Comparison of ENCODE assay signal across 25 cellular contexts in the genomic region with DNA sequence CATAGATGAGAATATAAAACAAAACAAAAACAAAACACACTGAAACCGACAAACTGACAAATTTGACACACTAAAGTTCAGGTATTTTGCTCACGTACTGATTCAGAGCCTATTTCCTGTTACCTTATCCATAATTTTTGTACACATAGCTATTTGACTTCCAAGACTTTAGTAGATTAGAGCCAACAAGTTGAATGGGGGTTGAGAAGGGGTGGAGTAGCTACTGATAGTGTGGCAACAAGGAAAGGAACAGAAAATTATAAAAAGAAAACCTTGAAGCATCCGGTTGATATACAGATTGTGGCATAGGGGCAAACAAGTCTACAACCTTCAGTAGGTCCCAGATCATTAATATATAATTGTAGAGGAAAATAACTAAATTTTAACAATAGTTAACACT.
DNase-seq lines count a peak whose midpoint lies in the region; ATAC-seq, FAIRE-seq and TF ChIP-seq lines count a peak whose summit lies in the region.
"Had no signal": no experiment of that assay in that cellular context is flagged by ENCODE, and none has a peak within 500 bp of the region (broad histone marks: within the 10 kb centered on the region; RNA-seq: fewer than 3 reads in every experiment).

No MANE protein-coding gene starts in this region.

- H3K9ac ChIP-seq in HepG2 (ENCODE audit: insufficient read depth, low read depth, low read length): no peak overlapping the region

- H3K27me3 ChIP-seq in right lobe of liver (no peaks in the 10 kb centered on the region), HepG2 (ENCODE audit: control insufficient read depth in 1 of 2, insufficient read depth in 2 of 2, low read length in 2 of 2) (no peaks in the 10 kb centered on the region)
- H3K27me3 ChIP-seq: BE2C, MG63 had no signal

- H3K4me3 Mint-ChIP-seq in activated B cell treated with CpG ODN at 0.5 μM for 24 hours: peak overlapping the region; percentile 19
- H3K4me3 Mint-ChIP-seq in naive B cell: peak overlapping the region in 7 of 8 donors; percentile 1 to 62 (median 27)
- H3K4me3 Mint-ChIP-seq in activated CD4-positive, alpha-beta T cell treated with anti-CD3 and anti-CD28 coated beads for 36 hours: no peak overlapping the region
- H3K4me3 Mint-ChIP-seq: GM23338, H9 had no signal

- peak overlapping the region in 2 of 3 donors; percentile 9 to 19 for H3K27ac ChIP-seq in right lobe of liver
- H3K27ac ChIP-seq in HepG2 (ENCODE audit: extremely low read length, insufficient read depth, low read length): no peak overlapping the region
- H3K27ac ChIP-seq: 22Rv1, RWPE1 had no signal

- TF ChIP-seq CTCF in right lobe of liver (IDR thresholded peaks at IDR 0.05): no peak
- no peak for TF ChIP-seq CTCF in HepG2 (CRISPR knock-in tag; IDR thresholded peaks at IDR 0.05)
- TF ChIP-seq CTCF in activated B cell treated with CpG ODN at 0.5 μM for 24 hours (IDR thresholded peaks at IDR 0.05): no peak

- no peaks in the 10 kb centered on the region for H3K27me3 Mint-ChIP-seq in activated B cell treated with CpG ODN at 0.5 μM for 24 hours
- no peaks in the 10 kb centered on the region for H3K27me3 Mint-ChIP-seq in naive B cell
- H3K27me3 Mint-ChIP-seq in activated CD4-positive, alpha-beta T cell treated with anti-CD3 and anti-CD28 coated beads for 36 hours: no peaks in the 10 kb centered on the region

- H3K4me1 Mint-ChIP-seq in activated B cell treated with CpG ODN at 0.5 μM for 24 hours (peaks cover 78% of the 10 kb centered on the region), naive B cell (peaks cover 36 to 73% (median 38%) of the 10 kb centered on the region in 3 donors)
- H3K4me1 Mint-ChIP-seq in activated CD4-positive, alpha-beta T cell treated with anti-CD3 and anti-CD28 coated beads for 36 hours: peaks cover 6% of the 10 kb centered on the region

- peak overlapping the region; percentile 85 for H3K27ac Mint-ChIP-seq in activated B cell treated with CpG ODN at 0.5 μM for 24 hours
- peak overlapping the region; percentile 88 to 97 (median 94) for H3K27ac Mint-ChIP-seq in naive B cell
- H3K27ac Mint-ChIP-seq in activated CD4-positive, alpha-beta T cell treated with anti-CD3 and anti-CD28 coated beads for 36 hours: no peak overlapping the region
- H3K27ac Mint-ChIP-seq: GM23338, H9 had no signal

- no peak for FAIRE-seq in HepG2 (lab: Jason Lieb, UNC)
- FAIRE-seq: HTR-8/SVneo had no signal

- TF ChIP-seq EP300 in HepG2 (IDR thresholded peaks at IDR 0.05; ENCODE audit: low read depth in 2 of 2, low read length in 2 of 2) (no peak), HepG2 (CRISPR knock-in tag; IDR thresholded peaks at IDR 0.05; ENCODE audit: borderline replicate concordance) (no peak)

- in situ Hi-C loops in HepG2 (cut with HindIII; ENCODE audit: extremely low pct_ligation_motif_present, low pct_unique_long_range_greater_than_20kb): no loop called here

- no peak overlapping the region for H2AFZ ChIP-seq in HepG2 (ENCODE audit: low read length)
- H2AFZ ChIP-seq: GM23338 had no signal

- H4K20me1 ChIP-seq in HepG2 (ENCODE audit: insufficient read depth, low read length): no peaks in the 10 kb centered on the region

- intact Hi-C loops in right lobe of liver (cut with DNase I): no loop called here
- intact Hi-C loops in HepG2 (cut with micrococcal nuclease; ENCODE audit: unreplicated experiment): no loop called here
- intact Hi-C loops in activated B cell treated with CpG ODN at 0.5 μM for 24 hours (cut with micrococcal nuclease): loop anchor here (5.0 kb wide), 1 partner anchor 808 kb away; a partner anchor contains a TSS
- intact Hi-C loops in activated CD4-positive, alpha-beta T cell treated with anti-CD3 and anti-CD28 coated beads for 36 hours (cut with DNase I, micrococcal nuclease): loop anchor here in 1 of 2 experiments (10.0 kb wide), 1 partner anchor 481 kb away; no protein-coding TSS in a partner anchor

- TF ChIP-seq POLR2A in right lobe of liver (IDR thresholded peaks at IDR 0.05) (no peak), HepG2 (IDR thresholded peaks at IDR 0.05; ENCODE audit: insufficient read depth in 1 of 2, low read depth in 2 of 2, low read length in 2 of 2) (no peak)

- H3K4me1 ChIP-seq in right lobe of liver (peaks cover 0 to 32% (median 8%) of the 10 kb centered on the region in 4 donors), HepG2 (ENCODE audit: insufficient read depth, low read length) (no peaks in the 10 kb centered on the region)
- H3K4me1 ChIP-seq: BE2C had no signal

- H3K9me3 ChIP-seq in right lobe of liver (no peaks in the 10 kb centered on the region), HepG2 (ENCODE audit: low read length) (no peaks in the 10 kb centered on the region)
- H3K9me3 ChIP-seq: BE2C, MG63 had no signal

- no peak overlapping the region for H3K4me2 ChIP-seq in HepG2 (ENCODE audit: low read depth, low read length)
- H3K4me2 ChIP-seq: GM23338 had no signal

- H3K79me2 ChIP-seq in HepG2 (ENCODE audit: insufficient read depth, low read length): no peaks in the 10 kb centered on the region

- TF ChIP-seq RAD21 in HepG2 (CRISPR knock-in tag; IDR thresholded peaks at IDR 0.05): no peak

- no peak overlapping the region for H3K4me3 ChIP-seq in right lobe of liver
- H3K4me3 ChIP-seq in HepG2 (replicated peaks in 1 of 3; ENCODE audit: insufficient read depth in 1 of 3, low read depth in 2 of 3, low read length in 3 of 3): no peak overlapping the region
- H3K4me3 ChIP-seq: GM23338, MG63 had no signal

- POLR2A ChIA-PET in HepG2 (lab: Yijun Ruan, JAX): no interaction called here
- POLR2A ChIA-PET in activated B cell treated with CpG ODN at 0.5 μM for 24 hours (lab: Charles Lee): interaction anchor here (0.6 to 5.7 kb wide), 3 partner anchors 72 to 107 kb away, joined by 5 to 76 read pairs (median 6); a partner anchor contains a TSS
- POLR2A ChIA-PET in activated CD4-positive, alpha-beta T cell treated with anti-CD3 and anti-CD28 coated beads for 36 hours (lab: Charles Lee): interaction anchor here (0.6 to 0.7 kb wide), 2 partner anchors 11 to 147 kb away, joined by 3 to 4 read pairs; no protein-coding TSS in a partner anchor

- 39% methylated on average over 3 of the region's 3 CpGs for WGBS in right lobe of liver (ENCODE audit: insufficient coverage, low coverage, low lambda C conversion rate, missing lambda C conversion rate)
- WGBS in HepG2 (ENCODE audit: low lambda C conversion rate): 34% methylated on average over 3 of the region's 3 CpGs

- ATAC-seq in right lobe of liver: peak in 1 of 4 donors; percentile 29
- ATAC-seq in HepG2: no peak
- ATAC-seq in activated B cell treated with CpG ODN at 0.5 μM for 24 hours (ENCODE audit: low read depth): no peak
- no peak for ATAC-seq in naive B cell (ENCODE audit: low read depth in 2 of 2)
- no peak for ATAC-seq in HG03135 (IDR thresholded peaks at IDR 0.05; ENCODE audit: unreplicated experiment)
- no peak for ATAC-seq in activated CD4-positive, alpha-beta T cell treated with anti-CD3 and anti-CD28 coated beads for 36 hours
- ATAC-seq: GM23338, Panc1 had no signal

- H3K36me3 ChIP-seq in right lobe of liver (no peaks in the 10 kb centered on the region), HepG2 (replicated peaks in 1 of 2; ENCODE audit: control insufficient read depth in 1 of 2, insufficient read depth in 2 of 2, low read length in 2 of 2) (no peaks in the 10 kb centered on the region)
- H3K36me3 ChIP-seq: BE2C, MG63 had no signal

- CTCF ChIA-PET in HepG2 (lab: Yijun Ruan, JAX; ENCODE audit: low intra/inter-chr PET ratio, low total read pairs): no interaction called here
- CTCF ChIA-PET in activated B cell treated with CpG ODN at 0.5 μM for 24 hours (lab: Charles Lee): interaction anchor here (0.6 to 3.3 kb wide), 2 partner anchors 35 to 92 kb away, joined by 3 to 20 read pairs; a partner anchor contains a TSS
- CTCF ChIA-PET in activated CD4-positive, alpha-beta T cell treated with anti-CD3 and anti-CD28 coated beads for 36 hours (lab: Charles Lee): interaction anchor here (0.6 to 0.7 kb wide), 2 partner anchors 60 to 97 kb away, joined by 3 read pairs; no protein-coding TSS in a partner anchor

- H3K9me3 Mint-ChIP-seq in activated B cell treated with CpG ODN at 0.5 μM for 24 hours (no peaks in the 10 kb centered on the region), naive B cell (peaks cover 0 to 1% (median 0%) of the 10 kb centered on the region in 7 donors)
- H3K9me3 Mint-ChIP-seq in activated CD4-positive, alpha-beta T cell treated with anti-CD3 and anti-CD28 coated beads for 36 hours (ENCODE audit: low read depth): no peaks in the 10 kb centered on the region
- H3K9me3 Mint-ChIP-seq: GM23338, H9 had no signal

- no peak for DNase-seq in right lobe of liver
- DNase-seq in HepG2 (ENCODE audit: low spot score): no peak
- DNase-seq in activated B cell treated with CpG ODN at 0.5 μM for 24 hours: no peak
- no peak for DNase-seq in naive B cell
- no peak for DNase-seq in amygdala (lab: John Stamatoyannopoulos, UW)
- no peak for DNase-seq in middle frontal gyrus (ENCODE audit: extremely low spot score, low spot score)
- DNase-seq in activated CD4-positive, alpha-beta T cell treated with anti-CD3 and anti-CD28 coated beads for 36 hours: no peak
- DNase-seq: BE2C; Calu3; DND-41; H9; KG1; MG63; NCI-H2029; NCI-H446; NCI-H524 treated with DMSO at 0.1 percent for 48 hours; NCI-H82; NK-92 treated with Interleukin-12 subunit alpha and Interleukin-12 subunit beta, amount 100 ng/mL, for 24 hours; SHP77 had no signal

- H3K36me3 Mint-ChIP-seq in activated B cell treated with CpG ODN at 0.5 μM for 24 hours (ENCODE audit: low read depth) (no peaks in the 10 kb centered on the region), naive B cell (no peaks in the 10 kb centered on the region)
- no peaks in the 10 kb centered on the region for H3K36me3 Mint-ChIP-seq in activated CD4-positive, alpha-beta T cell treated with anti-CD3 and anti-CD28 coated beads for 36 hours (ENCODE audit: low read depth)

- BruUV-seq in HepG2 (replicated peaks; lab: Mats Ljungman, UMichigan): no TSS peak

TF ChIP-seq in HepG2, 621 proteins besides CTCF, POLR2A, EP300 and RAD21 (continues in another document):
- TF ChIP-seq ZNF256 (CRISPR knock-in tag; conservative IDR thresholded peaks at IDR 0.05): no peak
- TF ChIP-seq SPEN (CRISPR knock-in tag; IDR thresholded peaks at IDR 0.05; ENCODE audit: low read depth): no peak
- no peak for TF ChIP-seq CREB1 (IDR thresholded peaks at IDR 0.05)
- no peak for TF ChIP-seq CREB1 (CRISPR knock-in tag; IDR thresholded peaks at IDR 0.05)
- TF ChIP-seq, protein P1, sequence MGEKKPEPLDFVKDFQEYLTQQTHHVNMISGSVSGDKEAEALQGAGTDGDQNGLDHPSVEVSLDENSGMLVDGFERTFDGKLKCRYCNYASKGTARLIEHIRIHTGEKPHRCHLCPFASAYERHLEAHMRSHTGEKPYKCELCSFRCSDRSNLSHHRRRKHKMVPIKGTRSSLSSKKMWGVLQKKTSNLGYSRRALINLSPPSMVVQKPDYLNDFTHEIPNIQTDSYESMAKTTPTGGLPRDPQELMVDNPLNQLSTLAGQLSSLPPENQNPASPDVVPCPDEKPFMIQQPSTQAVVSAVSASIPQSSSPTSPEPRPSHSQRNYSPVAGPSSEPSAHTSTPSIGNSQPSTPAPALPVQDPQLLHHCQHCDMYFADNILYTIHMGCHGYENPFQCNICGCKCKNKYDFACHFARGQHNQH (CRISPR knock-in tag; IDR thresholded peaks at IDR 0.05): no peak
- TF ChIP-seq ZNF652 (CRISPR knock-in tag; IDR thresholded peaks at IDR 0.05; ENCODE audit: borderline replicate concordance, low read depth): no peak
- no peak for TF ChIP-seq FOXM1 (CRISPR knock-in tag; IDR thresholded peaks at IDR 0.05)
- no peak for TF ChIP-seq ZNF549 (CRISPR knock-in tag; IDR thresholded peaks at IDR 0.05)
